29 cellular contexts compared by ENCODE assay signal in genomic region chr19:44228318-44228717, GRCh38.
"Had no signal": no experiment of that assay in that cellular context is flagged by ENCODE, and none has a peak within 500 bp of the region (broad histone marks: within the 10 kb centered on the region; RNA-seq: fewer than 3 reads in every experiment).

No MANE protein-coding gene starts in this region.

- ATAC-seq: activated T-cell treated with anti-CD3 and anti-CD28 coated beads, Interleukin-2, amount 50 U/mL, for 72 hours; WTC11 had no signal

- DNase-seq: activated CD4-positive, alpha-beta memory T cell treated with anti-CD3 and anti-CD28 coated beads, Interleukin-2, amount 10 ng/mL, durations not matched to agents 7 days and 5 days; activated CD4-positive, alpha-beta T cell treated with anti-CD3 and anti-CD28 coated beads for 1 hour; activated CD4-positive, alpha-beta T cell treated with anti-CD3 and anti-CD28 coated beads for 4 hours; activated CD4-positive, alpha-beta T cell treated with anti-CD3 and anti-CD28 coated beads, Interleukin-2, amount 10 ng/mL, durations not matched to agents 7 days and 5 days; activated CD4-positive, alpha-beta T cell treated with anti-CD3 and anti-CD28 coated beads, Interleukin-2, amount 50 U/mL, for 4 hours; activated CD8-positive, alpha-beta memory T cell treated with anti-CD3 and anti-CD28 coated beads, Interleukin-2, amount 50 U/mL, for 48 hours; activated gamma-delta T cell treated with Interleukin-2 at 50 U/mL for 16 hours; activated naive CD4-positive, alpha-beta T cell treated with anti-CD3 and anti-CD28 coated beads, Interleukin-2, amount 50 U/mL, for 16 hours; activated naive CD4-positive, alpha-beta T cell treated with Interleukin-2 at 50 U/mL for 16 hours; activated T-cell treated with anti-CD3 and anti-CD28 coated beads for 4 hours; activated T-cell treated with anti-CD3 and anti-CD28 coated beads, Interleukin-2, amount 50 U/mL, for 24 hours; activated T-cell treated with anti-CD3 and anti-CD28 coated beads, Interleukin-2, amount 50 U/mL, for 72 hours; amniotic stem cell; anterior cingulate cortex; brain microvascular endothelial cell; dorsolateral prefrontal cortex; effector memory CD4-positive, alpha-beta T cell; esophagus squamous epithelium; foreskin melanocyte; head of caudate nucleus; T-helper 2 cell had no signal

- H3K27me3 ChIP-seq: brain microvascular endothelial cell, dorsolateral prefrontal cortex, esophagus squamous epithelium had no signal

- H3K4me3 ChIP-seq: coronary artery, dorsolateral prefrontal cortex, esophagus squamous epithelium had no signal

- H3K27ac ChIP-seq: brain microvascular endothelial cell, coronary artery, dorsolateral prefrontal cortex, epithelial cell of prostate, esophagus squamous epithelium, VCaP had no signal

- FAIRE-seq: astrocyte, bronchial epithelial cell, endothelial cell of umbilical vein, TTC549 had no signal

- H3K4me1 ChIP-seq: esophagus squamous epithelium had no signal
